ENCODE assay signal across 8 cellular contexts in the genomic region with DNA sequence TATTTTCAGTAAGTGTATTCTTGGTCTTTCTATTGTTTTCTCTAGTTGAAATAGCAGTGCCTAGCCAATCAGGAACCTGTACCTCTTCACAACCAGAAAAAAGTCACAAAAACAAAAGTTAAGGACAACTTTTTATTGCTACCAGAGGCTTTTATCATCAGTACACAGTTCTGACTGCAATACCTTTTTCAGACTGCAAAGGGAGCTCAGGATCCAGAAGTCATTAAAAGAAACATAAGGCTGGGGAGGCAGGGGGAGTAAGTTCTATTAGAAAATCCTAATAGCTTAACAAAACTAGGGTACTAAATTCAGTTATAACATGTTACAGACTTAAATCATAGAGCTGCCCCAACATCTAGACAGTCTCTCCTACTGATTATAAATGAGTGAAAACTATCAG. TPM values are rescaled to one million over a fixed set of nuclear protein-coding genes. Genes with fewer than 3 reads are reported as not detected.
DNase-seq lines count a peak whose midpoint lies in the region; ATAC-seq and TF ChIP-seq lines count a peak whose summit lies in the region.

No MANE protein-coding gene starts in this region.

- H3K9me3 Mint-ChIP-seq in activated naive CD8-positive, alpha-beta T cell (ENCODE audit: low read depth): no peaks in the 10 kb centered on the region

- no TSS peak for BruUV-seq in HCT116 (replicated peaks; lab: Mats Ljungman, UMichigan)

- no peaks in the 10 kb centered on the region for H3K9me2 ChIP-seq in HCT116 (ENCODE audit: insufficient read depth)

- H3K4me2 ChIP-seq in HCT116 (ENCODE audit: low read length): no peak overlapping the region

- peaks cover 29 to 32% of the 10 kb centered on the region in 2 experiments; a peak in 3 of 4 replicates for H3K36me3 ChIP-seq in HCT116 (ENCODE audit: control insufficient read depth in 1 of 2, insufficient read depth in 2 of 2, low read length in 2 of 2)
- peaks cover 63% of the 10 kb centered on the region for H3K36me3 ChIP-seq in lower lobe of right lung

- H3K4me1 Mint-ChIP-seq in activated naive CD8-positive, alpha-beta T cell (ENCODE audit: low read depth): peaks cover 13% of the 10 kb centered on the region

- RAD21 ChIA-PET in HCT116 (lab: Charles Lee; ENCODE audit: low non-redundant PET in 1 of 2, low total read pairs in 2 of 2, uncharacterized antibody in 2 of 2, unreplicated experiment in 2 of 2): interaction anchor here in 1 of 2 experiments (0.9 kb wide), 1 partner anchor 157 kb away, joined by 5 read pairs; no protein-coding TSS in a partner anchor

- POLR2A ChIA-PET in HCT116 (lab: Charles Lee): no interaction called here

- H3K27me3 Mint-ChIP-seq in activated naive CD8-positive, alpha-beta T cell: no peaks in the 10 kb centered on the region

- TF ChIP-seq CTCF in HCT116 (IDR thresholded peaks at IDR 0.05 in 2 of 3, conservative IDR thresholded peaks at IDR 0.05 in 1 of 3; ENCODE audit: borderline replicate concordance in 1 of 3, insufficient read depth in 1 of 3, low read depth in 2 of 3, low read length in 2 of 3) (peak; percentile 22 to 54 (median 25); a peak in 4 of 6 replicates), lower lobe of right lung (IDR thresholded peaks at IDR 0.05) (no peak)

- no peaks in the 10 kb centered on the region for H3K36me3 Mint-ChIP-seq in activated naive CD8-positive, alpha-beta T cell

- ATAC-seq in HCT116: peak; percentile 55
- ATAC-seq in lower lobe of right lung: no peak

- DNase-seq in AML-193 (lab: John Stamatoyannopoulos, UW) (peak; percentile 21 to 41), HCT116 (ENCODE audit: low read depth, low spot score) (no peak), left kidney (ENCODE audit: low read depth, low spot score) (peak; percentile 46), NCI-H345 (lab: John Stamatoyannopoulos, UW) (no peak), lower lobe of right lung (no peak), NCI-H146 (lab: John Stamatoyannopoulos, UW) (no peak)
- no peak for DNase-seq in activated naive CD4-positive, alpha-beta T cell treated with Interleukin-2 at 50 U/mL for 16 hours

- no peak overlapping the region for H3K9ac ChIP-seq in HCT116 (ENCODE audit: low read length)

- no peaks in the 10 kb centered on the region; the same call in none of the 2 replicates for H3K79me2 ChIP-seq in HCT116 (ENCODE audit: insufficient read depth, low read length)

- no peaks in the 10 kb centered on the region for H4K20me1 ChIP-seq in HCT116 (ENCODE audit: insufficient read depth)

- TF ChIP-seq RAD21 in HCT116 (IDR thresholded peaks at IDR 0.05; ENCODE audit: low read depth): peak; percentile 44; the same call in 1 of the 2 replicates

- peak overlapping the region; percentile 41 for H3K27ac Mint-ChIP-seq in activated naive CD8-positive, alpha-beta T cell

- intact Hi-C loops in HCT116 (cut with micrococcal nuclease): loop anchor here (5.0 kb wide), 1 partner anchor 260 kb away; no protein-coding TSS in a partner anchor
- intact Hi-C loops in lower lobe of right lung (cut with DNase I): no loop called here

- H3K27ac ChIP-seq in HCT116 (ENCODE audit: low read depth, low read length) (no peak overlapping the region), lower lobe of right lung (no peak overlapping the region)

- H3K4me3 ChIP-seq in HCT116 (replicated peaks in 1 of 2; ENCODE audit: low read depth in 1 of 2, low read length in 2 of 2) (no peak overlapping the region), lower lobe of right lung (no peak overlapping the region)

- no peak for TF ChIP-seq POLR2A in HCT116 (IDR thresholded peaks at IDR 0.05; ENCODE audit: borderline replicate concordance, extremely low read depth, insufficient read depth, insufficient read length)

- H3K9me3 ChIP-seq in HCT116 (ENCODE audit: control insufficient read depth in 1 of 2, insufficient read depth in 1 of 2, low read depth in 1 of 2, low read length in 2 of 2) (no peaks in the 10 kb centered on the region), lower lobe of right lung (no peaks in the 10 kb centered on the region)

- H3K4me1 ChIP-seq in HCT116 (ENCODE audit: control insufficient read depth in 1 of 2, insufficient read depth in 2 of 2, low read length in 2 of 2) (no peaks in the 10 kb centered on the region), lower lobe of right lung (peaks cover 15% of the 10 kb centered on the region)

- no peaks in the 10 kb centered on the region for H3K27me3 ChIP-seq in HCT116 (ENCODE audit: insufficient read depth, low read length)
- no peaks in the 10 kb centered on the region for H3K27me3 ChIP-seq in lower lobe of right lung (ENCODE audit: low read depth)

- H3K4me3 Mint-ChIP-seq in activated naive CD8-positive, alpha-beta T cell: no peak overlapping the region

- H2AFZ ChIP-seq in HCT116 (ENCODE audit: low read depth, low read length, poor library complexity, severe bottlenecking): no peak overlapping the region

- CTCF ChIA-PET in HCT116 (lab: Charles Lee): interaction anchor here (1.0 to 3.3 kb wide), 4 partner anchors 10 to 181 kb away, joined by 3 to 40 read pairs (median 3); no protein-coding TSS in a partner anchor

TF ChIP-seq in HCT116, 20 proteins besides CTCF, POLR2A, EP300 and RAD21:
- TF ChIP-seq SIN3A (IDR thresholded peaks at IDR 0.05; ENCODE audit: low read depth) (no peak), ZFX (IDR thresholded peaks at IDR 0.05) (no peak)

RNA-seq across cellular contexts. Expression of a gene that starts 28.8 kb away (rescaled TPM):
- 208 TPM for total RNA-seq in HCT116 (2021; ENCODE audit: unreplicated experiment)
- 200 and 234 TPM in 2 replicates for polyA plus RNA-seq in HCT116 (2012)
- total RNA-seq in lower lobe of right lung: 327 TPM

Comparison
In these comparisons a context has a peak if more than half of its experiments do, and no peak if none do; other contexts are left out.
1. DNase-seq: peak in AML-193 (2 of 2) and left kidney (single experiment); none in HCT116 (single experiment), NCI-H345 (single experiment), lower lobe of right lung (single experiment), NCI-H146 (single experiment) and activated naive CD4-positive, alpha-beta T cell treated with Interleukin-2 at 50 U/mL for 16 hours (single experiment).